8 cellular contexts compared by ENCODE assay signal in genomic region chr3:107431298-107432012, GRCh38. TPM values are rescaled to one million over a fixed set of nuclear protein-coding genes. Genes with fewer than 3 reads are reported as not detected.
DNase-seq lines count a peak whose midpoint lies in the region; ATAC-seq and FAIRE-seq lines count a peak whose summit lies in the region.

No MANE protein-coding gene starts in this region.

- H3K4ac ChIP-seq in neuronal stem cell (ENCODE audit: low read length), result no peak overlapping the region

- no peak overlapping the region for H3K27ac ChIP-seq in neuronal stem cell (replicated peaks; ENCODE audit: low read length)

- H3K79me1 ChIP-seq in neuronal stem cell (ENCODE audit: low read depth, low read length), result no peaks in the 10 kb centered on the region

- peak overlapping the region; percentile 81 for H2AFZ ChIP-seq in neuronal stem cell (ENCODE audit: low read length)

- no peak overlapping the region for H2BK15ac ChIP-seq in neuronal stem cell (ENCODE audit: low read length)

- peak; percentile 50 for ATAC-seq in GM21447 (IDR thresholded peaks at IDR 0.05; ENCODE audit: unreplicated experiment)

- peak; percentile 84 for DNase-seq in EH (ENCODE audit: low read depth)
- peak; percentile 67 for DNase-seq in HTR-8/SVneo (ENCODE audit: insufficient read length, low spot score)
- peak; percentile 57 to 65 for DNase-seq in SHP77 (lab: John Stamatoyannopoulos, UW)
- peak; percentile 49 for DNase-seq in activated naive CD4-positive, alpha-beta T cell treated with anti-CD3 and anti-CD28 coated beads, Interleukin-2, amount 50 U/mL, for 16 hours
- DNase-seq in germinal center (ENCODE audit: low spot score), result peak; percentile 68
- DNase-seq in neuronal stem cell (ENCODE audit: low spot score), result peak; percentile 43
- peak; percentile 81 for DNase-seq in ureter (ENCODE audit: low spot score)

- WGBS in neuronal stem cell (ENCODE audit: extremely low coverage in 2 of 2, insufficient read length in 2 of 2, insufficient replicate concordance in 1 of 2), 2 donors, result no CpG with 5 or more reads among the region's 80 CpGs

- H2BK5ac ChIP-seq in neuronal stem cell (ENCODE audit: low read length), result no peak overlapping the region

- H4K8ac ChIP-seq in neuronal stem cell (ENCODE audit: low read depth, low read length), result peak overlapping the region; percentile 25

- H3K14ac ChIP-seq in neuronal stem cell (ENCODE audit: low read length), result peak overlapping the region; percentile 99

- H2BK12ac ChIP-seq in neuronal stem cell (ENCODE audit: low read length), result no peak overlapping the region

- no peak overlapping the region for H2BK120ac ChIP-seq in neuronal stem cell (ENCODE audit: low read depth, low read length)

- H3K9me3 ChIP-seq in neuronal stem cell (replicated peaks in 1 of 2; ENCODE audit: control insufficient read depth in 2 of 2, insufficient read depth in 1 of 2, low read depth in 1 of 2, low read length in 2 of 2), result no peaks in the 10 kb centered on the region

- H4K91ac ChIP-seq in neuronal stem cell (ENCODE audit: low read depth, low read length, poor library complexity), result no peak overlapping the region

- H3K4me2 ChIP-seq in neuronal stem cell (ENCODE audit: insufficient read depth, low read length, poor library complexity, severe bottlenecking), result peak overlapping the region; percentile 97

- H3K18ac ChIP-seq in neuronal stem cell (ENCODE audit: low read length), result peak overlapping the region; percentile 95

- peak overlapping the region; percentile 33 to 94 for H3K4me3 ChIP-seq in neuronal stem cell (ENCODE audit: low read length in 2 of 2)

- H3K9ac ChIP-seq in neuronal stem cell (ENCODE audit: low read depth, low read length, poor library complexity), result peak overlapping the region; percentile 92

- peak; percentile 48 for FAIRE-seq in HTR-8/SVneo (lab: Jason Lieb, UNC)

- peaks cover 0 to 21% (median 0%) of the 10 kb centered on the region in 3 experiments for H3K27me3 ChIP-seq in neuronal stem cell (ENCODE audit: control insufficient read depth in 3 of 3, insufficient read depth in 3 of 3, low read depth in 1 of 3, low read length in 3 of 3)

- H3K36me3 ChIP-seq in neuronal stem cell (replicated peaks in 1 of 2; ENCODE audit: control insufficient read depth in 2 of 2, insufficient read depth in 2 of 2, low read length in 2 of 2), result no peaks in the 10 kb centered on the region

- peaks cover 0 to 7% of the 10 kb centered on the region in 2 donors for H3K4me1 ChIP-seq in neuronal stem cell (ENCODE audit: control insufficient read depth in 2 of 2, insufficient read depth in 1 of 2, low read depth in 1 of 2, low read length in 2 of 2)

- no peak overlapping the region for H2AK5ac ChIP-seq in neuronal stem cell (ENCODE audit: low read depth, low read length)

- H3K23ac ChIP-seq in neuronal stem cell (ENCODE audit: low read depth, low read length, poor library complexity), result peak overlapping the region; percentile 98

RNA-seq across cellular contexts. Expression of gene CCDC54, which starts 54.2 kb away (rescaled TPM):
- polyA plus RNA-seq in neuronal stem cell (2013, experiment 1 of 2), result not detected
- not detected for polyA plus RNA-seq in neuronal stem cell (2013, experiment 2 of 2)
- not detected for total RNA-seq in ureter
